ENCODE assay signal across 1 cellular context in genomic region chr12:80299219-80299618, GRCh38.
TF ChIP-seq lines count a peak whose summit lies in the region.

No MANE protein-coding gene starts in this region.

TF ChIP-seq in GM12878, 131 proteins besides CTCF, POLR2A, EP300 and RAD21 (continued from another document):
- no peak for TF ChIP-seq ZBTB40 (IDR thresholded peaks at IDR 0.05; ENCODE audit: borderline replicate concordance)
- no peak for TF ChIP-seq CEBPZ (IDR thresholded peaks at IDR 0.05; ENCODE audit: low read depth, low read length)
- peak; percentile 50; the same call in 1 of the 2 replicates for TF ChIP-seq ZNF384 (IDR thresholded peaks at IDR 0.05; ENCODE audit: borderline replicate concordance, low read depth, low read length)
- TF ChIP-seq ZNF207 (IDR thresholded peaks at IDR 0.05; ENCODE audit: borderline replicate concordance): no peak
- TF ChIP-seq SP1 (IDR thresholded peaks at IDR 0.05; ENCODE audit: low read depth, low read length): no peak
- TF ChIP-seq TCF3 (IDR thresholded peaks at IDR 0.05; ENCODE audit: borderline replicate concordance, insufficient read depth, low read depth, low read length): no peak
- TF ChIP-seq NR2C1 (IDR thresholded peaks at IDR 0.05): no peak
- TF ChIP-seq MYC (IDR thresholded peaks at IDR 0.05; ENCODE audit: insufficient read depth, insufficient read length, insufficient replicate concordance, low read length, severe bottlenecking): no peak
- TF ChIP-seq PBX3 (IDR thresholded peaks at IDR 0.05; ENCODE audit: insufficient replicate concordance, low read depth, low read length): no peak
- no peak for TF ChIP-seq PAX8 (IDR thresholded peaks at IDR 0.05)
- TF ChIP-seq SIX5 (IDR thresholded peaks at IDR 0.05; ENCODE audit: low read depth, low read length, severe bottlenecking): no peak
- TF ChIP-seq IKZF1 (conservative IDR thresholded peaks at IDR 0.05): no peak; the same call in 1 of the 2 replicates
- TF ChIP-seq MLLT1 (IDR thresholded peaks at IDR 0.05): no peak
- TF ChIP-seq IRF5 (IDR thresholded peaks at IDR 0.05; ENCODE audit: borderline replicate concordance): no peak
- no peak for TF ChIP-seq BCL3 (IDR thresholded peaks at IDR 0.05; ENCODE audit: borderline replicate concordance, insufficient read depth, low read depth, low read length, poor library complexity, severe bottlenecking)
- no peak for TF ChIP-seq HDAC6 (IDR thresholded peaks at IDR 0.05; ENCODE audit: unreplicated experiment)
- peak; percentile 67 for TF ChIP-seq MEF2B (IDR thresholded peaks at IDR 0.05; ENCODE audit: partially characterized antibody, poor library complexity, severe bottlenecking)
- TF ChIP-seq RAD51 (IDR thresholded peaks at IDR 0.05): no peak
- TF ChIP-seq MEF2A (IDR thresholded peaks at IDR 0.05; ENCODE audit: insufficient read depth, low read depth, low read length): peak; percentile 63; the same call in 1 of the 2 replicates
- TF ChIP-seq RELB (IDR thresholded peaks at IDR 0.05; ENCODE audit: low read depth): no peak
- no peak for TF ChIP-seq E2F4 (IDR thresholded peaks at IDR 0.05; ENCODE audit: low read depth, low read length)
- TF ChIP-seq CREB1 (IDR thresholded peaks at IDR 0.05; ENCODE audit: low read depth): no peak
- TF ChIP-seq EGR1 (IDR thresholded peaks at IDR 0.05; ENCODE audit: borderline replicate concordance in 1 of 2, low read depth in 2 of 2, low read length in 2 of 2): no peak
- TF ChIP-seq BCL11A (IDR thresholded peaks at IDR 0.05; ENCODE audit: low read depth, low read length): no peak
- TF ChIP-seq JUND (IDR thresholded peaks at IDR 0.05; ENCODE audit: low read depth, low read length): no peak
- TF ChIP-seq NBN (IDR thresholded peaks at IDR 0.05): no peak
- TF ChIP-seq POLR2AphosphoS5 (IDR thresholded peaks at IDR 0.05; ENCODE audit: low read length): no peak
- TF ChIP-seq NKRF (conservative IDR thresholded peaks at IDR 0.05): no peak
- no peak for TF ChIP-seq CREM (IDR thresholded peaks at IDR 0.05; ENCODE audit: low read depth)
- TF ChIP-seq MXI1 (IDR thresholded peaks at IDR 0.05; ENCODE audit: low read depth, low read length): no peak
